Comparison of ENCODE assay signal across 25 cellular contexts in genomic region chr2:234320098-234320497, GRCh38.
"Had no signal": no experiment of that assay in that cellular context is flagged by ENCODE, and none has a peak within 500 bp of the region (broad histone marks: within the 10 kb centered on the region; RNA-seq: fewer than 3 reads in every experiment).

No MANE protein-coding gene starts in this region.

- H3K27me3 Mint-ChIP-seq: activated CD4-positive, alpha-beta T cell treated with anti-CD3 and anti-CD28 coated beads, Interleukin-2, amount 10 ng/mL, durations not matched to agents 24 days and 14 days; activated naive CD8-positive, alpha-beta T cell treated with anti-CD3 and anti-CD28 coated beads, Interleukin-2, amount 10 ng/mL, durations not matched to agents 7 days and 5 days; activated T-cell treated with anti-CD3 and anti-CD28 coated beads, Interleukin-2, amount 50 U/mL, for 24 hours; activated T-helper 17 cell treated with anti-CD3 and anti-CD28 coated beads, Interleukin-2, amount 50 U/mL, for 72 hours had no signal

- FAIRE-seq: bronchial epithelial cell had no signal

- H3K27ac Mint-ChIP-seq: activated naive CD8-positive, alpha-beta T cell treated with anti-CD3 and anti-CD28 coated beads, Interleukin-2, amount 10 ng/mL, durations not matched to agents 7 days and 5 days; activated T-cell treated with anti-CD3 and anti-CD28 coated beads, Interleukin-2, amount 50 U/mL, for 24 hours; activated T-helper 17 cell treated with anti-CD3 and anti-CD28 coated beads, Interleukin-2, amount 50 U/mL, for 72 hours had no signal

- H3K4me1 Mint-ChIP-seq: neural crest cell had no signal

- H3K4me3 ChIP-seq: coronary artery, heart left ventricle, lower lobe of right lung, mucosa of descending colon, sigmoid colon, smooth muscle cell, testis, upper lobe of left lung had no signal

- H3K4me1 ChIP-seq: heart left ventricle, lower lobe of right lung, sigmoid colon, testis, upper lobe of left lung had no signal

- ATAC-seq: activated T-helper 17 cell treated with anti-CD3 and anti-CD28 coated beads, Interleukin-2, amount 50 U/mL, for 72 hours; heart left ventricle; left lobe of liver; lower lobe of right lung; mucosa of descending colon had no signal

- H3K9me3 Mint-ChIP-seq: activated T-cell treated with anti-CD3 and anti-CD28 coated beads, Interleukin-2, amount 50 U/mL, for 24 hours; neural crest cell had no signal

- H3K9me3 ChIP-seq: heart left ventricle, lower lobe of right lung, mucosa of descending colon, sigmoid colon, testis, upper lobe of left lung had no signal

- H3K36me3 ChIP-seq: heart left ventricle, lower lobe of right lung, sigmoid colon, upper lobe of left lung had no signal

- DNase-seq: activated CD4-positive, alpha-beta T cell treated with anti-CD3 and anti-CD28 coated beads, Interleukin-2, amount 10 ng/mL, durations not matched to agents 24 days and 14 days; activated CD8-positive, alpha-beta memory T cell treated with anti-CD3 and anti-CD28 coated beads for 24 hours; activated CD8-positive, alpha-beta memory T cell treated with anti-CD3 and anti-CD28 coated beads, Interleukin-2, amount 50 U/mL, for 4 hours; activated naive CD4-positive, alpha-beta T cell; activated naive CD8-positive, alpha-beta T cell treated with anti-CD3 and anti-CD28 coated beads, Interleukin-2, amount 10 ng/mL, durations not matched to agents 7 days and 5 days; activated T-cell treated with anti-CD3 and anti-CD28 coated beads, Interleukin-2, amount 50 U/mL, for 24 hours; amniotic stem cell; cerebellar nuclear complex; heart left ventricle; lower lobe of right lung; mesendoderm; mucosa of descending colon; sigmoid colon; stimulated activated CD4-positive, alpha-beta T cell treated with anti-CD3 and anti-CD28 coated beads, Interleukin-2, amount 100 ng/mL, for 48 hours; stimulated activated CD8-positive, alpha-beta memory T cell treated with anti-CD3 and anti-CD28 coated beads, Interleukin-4, amount 100 ng/mL, for 48 hours; stimulated activated naive CD4-positive, alpha-beta T cell; testis; upper lobe of left lung had no signal

- H3K4me2 ChIP-seq: smooth muscle cell had no signal

- H3K27me3 ChIP-seq: heart left ventricle, sigmoid colon, testis, upper lobe of left lung had no signal

- H3K4me3 Mint-ChIP-seq: activated CD4-positive, alpha-beta T cell treated with anti-CD3 and anti-CD28 coated beads, Interleukin-2, amount 10 ng/mL, durations not matched to agents 24 days and 14 days; activated naive CD8-positive, alpha-beta T cell treated with anti-CD3 and anti-CD28 coated beads, Interleukin-2, amount 10 ng/mL, durations not matched to agents 7 days and 5 days; activated T-cell treated with anti-CD3 and anti-CD28 coated beads, Interleukin-2, amount 50 U/mL, for 24 hours; activated T-helper 17 cell treated with anti-CD3 and anti-CD28 coated beads, Interleukin-2, amount 50 U/mL, for 72 hours; neural crest cell had no signal

- H3K27ac ChIP-seq: coronary artery, epithelial cell of prostate, heart left ventricle, lower lobe of right lung, sigmoid colon, testis, upper lobe of left lung had no signal
